1 cellular context compared by ENCODE assay signal in genomic region chr7:85454904-85455303, GRCh38.
A peak's percentile ranks its signal among the peaks of the same experiment; 100 is the strongest.
TF ChIP-seq lines count a peak whose summit lies in the region.

No MANE protein-coding gene starts in this region.

TF ChIP-seq in SK-N-SH, 30 proteins besides CTCF, POLR2A, EP300 and RAD21 (continued from another document):
- TF ChIP-seq PBX3 (IDR thresholded peaks at IDR 0.05): peak; percentile 38; the same call in 1 of the 2 replicates
- TF ChIP-seq NFIC (IDR thresholded peaks at IDR 0.05; ENCODE audit: borderline replicate concordance): peak; percentile 74; the same call in 1 of the 2 replicates
- TF ChIP-seq TEAD4 (IDR thresholded peaks at IDR 0.05; ENCODE audit: borderline replicate concordance, insufficient read depth): 0 out of 2 replicates have a peak, but pooled peaks have one; percentile 13
